ENCODE assay signal across 2 cellular contexts in genomic region chr6:14865609-14866100, GRCh38.
TF ChIP-seq lines count a peak whose summit lies in the region.

No MANE protein-coding gene starts in this region.

TF ChIP-seq in H1, 55 proteins besides CTCF, POLR2A, EP300 and RAD21 (continued from another document):
- TF ChIP-seq TAF1 (IDR thresholded peaks at IDR 0.05; ENCODE audit: low read depth, low read length) (no peak), CTBP2 (IDR thresholded peaks at IDR 0.05; ENCODE audit: borderline replicate concordance, insufficient read depth, insufficient read length, low read length) (no peak), GABPA (IDR thresholded peaks at IDR 0.05; ENCODE audit: borderline replicate concordance, insufficient read depth, low read length) (no peak), PHF8 (conservative IDR thresholded peaks at IDR 0.05; ENCODE audit: low read depth, low read length) (no peak), SIN3A (conservative IDR thresholded peaks at IDR 0.05 in 1 of 2, IDR thresholded peaks at IDR 0.05 in 1 of 2; ENCODE audit: low read depth in 1 of 2, low read length in 2 of 2) (no peak)

TF ChIP-seq in SK-N-SH, 30 proteins besides CTCF, POLR2A, EP300 and RAD21 (continued from another document):
- TF ChIP-seq EZH2phosphoT487 (IDR thresholded peaks at IDR 0.05; ENCODE audit: borderline replicate concordance, low read depth) (no peak), POLR2AphosphoS5 (IDR thresholded peaks at IDR 0.05; ENCODE audit: low read depth, low read length) (no peak), GATA2 (CRISPR knock-in tag; IDR thresholded peaks at IDR 0.05) (no peak), MEF2A (IDR thresholded peaks at IDR 0.05; ENCODE audit: borderline replicate concordance, low read depth) (no peak), MAX (IDR thresholded peaks at IDR 0.05; ENCODE audit: low read depth) (no peak), SMC3 (IDR thresholded peaks at IDR 0.05; ENCODE audit: low read depth, low read length) (no peak), MXI1 (IDR thresholded peaks at IDR 0.05; ENCODE audit: low read depth, low read length) (no peak), PBX3 (IDR thresholded peaks at IDR 0.05) (no peak), CHD2 (IDR thresholded peaks at IDR 0.05; ENCODE audit: low read length, partially characterized antibody) (no peak), FOXM1 (IDR thresholded peaks at IDR 0.05; ENCODE audit: low read depth) (no peak), RCOR1 (IDR thresholded peaks at IDR 0.05; ENCODE audit: low read length) (no peak), TAF1 (IDR thresholded peaks at IDR 0.05; ENCODE audit: borderline replicate concordance, low read depth, low read length) (no peak), IRF3 (IDR thresholded peaks at IDR 0.05; ENCODE audit: low read depth, low read length) (no peak)
